9 cellular contexts compared by ENCODE assay signal in the genomic region with DNA sequence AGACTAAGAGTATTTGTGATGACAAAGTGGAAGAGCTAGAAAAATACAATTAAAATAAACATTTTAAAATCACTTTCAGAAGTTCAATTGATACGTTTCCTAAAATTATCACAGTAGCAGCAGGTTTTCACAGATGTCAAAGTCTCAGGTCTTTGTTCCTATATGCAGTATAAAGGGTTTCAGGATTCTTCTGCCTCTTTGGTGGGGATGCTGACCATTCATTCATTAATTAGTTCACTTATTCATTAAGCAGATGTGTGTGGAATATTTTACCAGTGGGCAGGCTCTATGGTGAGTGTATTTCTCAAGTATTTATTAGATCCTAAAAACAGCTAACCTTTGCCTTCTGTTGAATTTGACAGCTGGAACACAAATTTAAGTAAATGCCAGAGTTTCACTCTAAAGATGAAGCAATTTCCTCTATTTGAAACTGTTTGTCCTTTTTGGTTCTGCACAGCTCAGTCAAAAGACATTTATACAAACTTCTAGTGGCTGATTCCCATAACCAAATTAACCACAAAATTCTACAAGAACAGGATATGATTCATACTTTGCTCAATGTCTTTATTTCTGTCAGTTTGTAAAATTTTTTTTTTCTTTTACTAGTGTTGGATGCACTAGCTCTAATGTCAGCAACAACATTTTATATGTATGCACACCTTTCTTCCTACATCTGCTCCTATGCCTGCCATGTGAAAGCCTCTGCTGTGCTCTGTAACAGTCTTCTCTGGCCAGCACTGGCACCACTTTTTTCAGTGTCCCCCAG.
DNase-seq lines count a peak whose midpoint lies in the region; ATAC-seq and TF ChIP-seq lines count a peak whose summit lies in the region.
"Had no signal": no experiment of that assay in that cellular context is flagged by ENCODE, and none has a peak within 500 bp of the region (broad histone marks: within the 10 kb centered on the region; RNA-seq: fewer than 3 reads in every experiment).

No MANE protein-coding gene starts in this region.

- CTCF ChIA-PET in activated naive CD4-positive, alpha-beta T cell treated with anti-CD3 and anti-CD28 coated beads for 36 hours (lab: Charles Lee): no interaction called here

- H3K4me2 ChIP-seq in Loucy (ENCODE audit: low read depth, low read length, poor library complexity, severe bottlenecking): peak overlapping the region; percentile 48

- no peaks in the 10 kb centered on the region for H3K9me3 ChIP-seq in Loucy (ENCODE audit: insufficient read depth, low read depth, low read length)

- no peaks in the 10 kb centered on the region for H3K9me2 ChIP-seq in Loucy (replicated peaks; ENCODE audit: low read depth, low read length)

- H3K4me1 Mint-ChIP-seq in activated naive CD4-positive, alpha-beta T cell treated with anti-CD3 and anti-CD28 coated beads for 36 hours (ENCODE audit: low read depth): peaks cover 5% of the 10 kb centered on the region
- H3K4me1 Mint-ChIP-seq: activated B cell treated with CpG ODN at 0.5 μM for 24 hours had no signal

- ATAC-seq in GM18519 (IDR thresholded peaks at IDR 0.05; ENCODE audit: low FRiP score, unreplicated experiment): peak; percentile 67

- intact Hi-C loops in activated naive CD4-positive, alpha-beta T cell treated with anti-CD3 and anti-CD28 coated beads for 36 hours (cut with micrococcal nuclease): no loop called here

- H3K9me3 Mint-ChIP-seq in activated naive CD4-positive, alpha-beta T cell treated with anti-CD3 and anti-CD28 coated beads for 36 hours: no peaks in the 10 kb centered on the region
- H3K9me3 Mint-ChIP-seq: activated B cell treated with CpG ODN at 0.5 μM for 24 hours had no signal

- H3K79me2 ChIP-seq in Loucy (ENCODE audit: insufficient read depth, low read length): no peaks in the 10 kb centered on the region

- H3K36me3 Mint-ChIP-seq in activated naive CD4-positive, alpha-beta T cell treated with anti-CD3 and anti-CD28 coated beads for 36 hours (ENCODE audit: low read depth): no peaks in the 10 kb centered on the region

- peak; percentile 48 for DNase-seq in brain microvascular endothelial cell
- peak; percentile 30 for DNase-seq in pulmonary artery endothelial cell (ENCODE audit: low read depth, low spot score)
- DNase-seq in activated naive CD4-positive, alpha-beta T cell treated with anti-CD3 and anti-CD28 coated beads for 36 hours: no peak
- DNase-seq in GOT3 (lab: John Stamatoyannopoulos, UW): no peak
- no peak for DNase-seq in C1 segment of cervical spinal cord (lab: John Stamatoyannopoulos, UW)
- no peak for DNase-seq in NCI-H2171 treated with DMSO at 0.1 percent for 48 hours (lab: John Stamatoyannopoulos, UW)
- DNase-seq: activated B cell treated with CpG ODN at 0.5 μM for 24 hours had no signal

- H3K9ac ChIP-seq in Loucy (ENCODE audit: low read depth, low read length, poor library complexity, severe bottlenecking): peak overlapping the region; percentile 39

- peak overlapping the region; percentile 27 for H3K4me3 ChIP-seq in Loucy (ENCODE audit: low read length, poor library complexity, severe bottlenecking)
- no peak overlapping the region for H3K4me3 ChIP-seq in brain microvascular endothelial cell (ENCODE audit: low read depth, low read length)

- no peak overlapping the region for H3K27ac Mint-ChIP-seq in activated naive CD4-positive, alpha-beta T cell treated with anti-CD3 and anti-CD28 coated beads for 36 hours
- H3K27ac Mint-ChIP-seq: activated B cell treated with CpG ODN at 0.5 μM for 24 hours had no signal

- H2AFZ ChIP-seq in Loucy (ENCODE audit: low read length): no peak overlapping the region

- peaks cover 8% of the 10 kb centered on the region; the same call in 1 of the 2 replicates for H3F3A ChIP-seq in Loucy (ENCODE audit: low read depth)

- peak overlapping the region; percentile 62 for H3K27ac ChIP-seq in brain microvascular endothelial cell

- no peaks in the 10 kb centered on the region for H3K27me3 Mint-ChIP-seq in activated naive CD4-positive, alpha-beta T cell treated with anti-CD3 and anti-CD28 coated beads for 36 hours (ENCODE audit: low read depth)
- H3K27me3 Mint-ChIP-seq: activated B cell treated with CpG ODN at 0.5 μM for 24 hours had no signal

- H3K27me3 ChIP-seq in Loucy (ENCODE audit: insufficient read depth, low read length, poor library complexity, severe bottlenecking) (no peaks in the 10 kb centered on the region), brain microvascular endothelial cell (replicated peaks) (no peaks in the 10 kb centered on the region)

- in situ Hi-C loops in brain microvascular endothelial cell (cut with HindIII; ENCODE audit: low pct_ligation_motif_present, low sequenced_read_pairs): no loop called here

- no peaks in the 10 kb centered on the region for H3K36me3 ChIP-seq in Loucy (ENCODE audit: insufficient read depth, low read length)
- no peaks in the 10 kb centered on the region for H3K36me3 ChIP-seq in brain microvascular endothelial cell (replicated peaks)

- no peak for TF ChIP-seq CTCF in Loucy (conservative IDR thresholded peaks at IDR 0.05; ENCODE audit: low read length)
- no peak for TF ChIP-seq CTCF in brain microvascular endothelial cell (IDR thresholded peaks at IDR 0.05; ENCODE audit: low read depth, low read length, missing control alignments)

- H3K4me1 ChIP-seq in Loucy (ENCODE audit: insufficient read depth, low read length, poor library complexity, severe bottlenecking): peaks cover 16% of the 10 kb centered on the region

- H3K4me3 Mint-ChIP-seq in activated naive CD4-positive, alpha-beta T cell treated with anti-CD3 and anti-CD28 coated beads for 36 hours: no peak overlapping the region
- H3K4me3 Mint-ChIP-seq: activated B cell treated with CpG ODN at 0.5 μM for 24 hours had no signal

- H4K20me1 ChIP-seq in Loucy (ENCODE audit: insufficient read depth, low read length, poor library complexity, severe bottlenecking): no peaks in the 10 kb centered on the region

Comparison
In these comparisons a context has a peak if more than half of its experiments do, and no peak if none do; other contexts are left out.
1. DNase-seq: peak in brain microvascular endothelial cell (single experiment) and pulmonary artery endothelial cell (single experiment); none in activated naive CD4-positive, alpha-beta T cell treated with anti-CD3 and anti-CD28 coated beads for 36 hours (single experiment), GOT3 (single experiment), C1 segment of cervical spinal cord (0 of 14) and NCI-H2171 treated with DMSO at 0.1 percent for 48 hours (single experiment).